Comparison of ENCODE assay signal across 25 cellular contexts in genomic region chr14:62604524-62604923, GRCh38.
"Had no signal": no experiment of that assay in that cellular context is flagged by ENCODE, and none has a peak within 500 bp of the region (broad histone marks: within the 10 kb centered on the region; RNA-seq: fewer than 3 reads in every experiment).

No MANE protein-coding gene starts in this region.

- H3K9me3 Mint-ChIP-seq: activated naive CD8-positive, alpha-beta T cell treated with anti-CD3 and anti-CD28 coated beads, Interleukin-2, amount 50 U/mL, for 24 hours; nephron had no signal

- H3K27me3 Mint-ChIP-seq: activated CD4-positive, alpha-beta T cell treated with anti-CD3 and anti-CD28 coated beads, Interleukin-2, amount 10 ng/mL, durations not matched to agents 7 days and 5 days; activated naive CD4-positive, alpha-beta T cell treated with anti-CD3 and anti-CD28 coated beads, Interleukin-2, amount 10 ng/mL, durations not matched to agents 7 days and 5 days; activated naive CD8-positive, alpha-beta T cell treated with anti-CD3 and anti-CD28 coated beads, Interleukin-2, amount 50 U/mL, for 24 hours; dendritic cell treated with granulocyte-macrophage colony-stimulating factor and Interleukin-4, amounts not matched to agents 40 ng/mL and 50 ng/mL, for 4 days; progenitor cell of endocrine pancreas; stimulated activated naive CD8-positive, alpha-beta T cell treated with anti-CD3 and anti-CD28 coated beads, Interleukin-15, Interleukin-2, amounts not matched to agents 100 ng/mL and 50 ng/mL, for 24 hours had no signal

- H3K4me3 ChIP-seq: esophagus muscularis mucosa, hepatocyte, lung, skin epidermis, tibial nerve, uterus had no signal

- H3K36me3 Mint-ChIP-seq: activated naive CD4-positive, alpha-beta T cell treated with anti-CD3 and anti-CD28 coated beads, Interleukin-2, amount 10 ng/mL, durations not matched to agents 7 days and 5 days had no signal

- H3K79me2 ChIP-seq: hepatocyte had no signal

- FAIRE-seq: endothelial cell of umbilical vein had no signal

- H3K4me3 Mint-ChIP-seq: activated CD4-positive, alpha-beta T cell treated with anti-CD3 and anti-CD28 coated beads, Interleukin-2, amount 10 ng/mL, durations not matched to agents 7 days and 5 days; activated naive CD4-positive, alpha-beta T cell treated with anti-CD3 and anti-CD28 coated beads, Interleukin-2, amount 10 ng/mL, durations not matched to agents 7 days and 5 days; activated naive CD8-positive, alpha-beta T cell treated with anti-CD3 and anti-CD28 coated beads, Interleukin-2, amount 50 U/mL, for 24 hours; activated T-cell treated with anti-CD3 and anti-CD28 coated beads, Interleukin-2, amount 50 U/mL, for 4 hours; dendritic cell treated with granulocyte-macrophage colony-stimulating factor and Interleukin-4, amounts not matched to agents 40 ng/mL and 50 ng/mL, for 4 days; nephron; stimulated activated naive CD8-positive, alpha-beta T cell treated with anti-CD3 and anti-CD28 coated beads, Interleukin-15, Interleukin-2, amounts not matched to agents 100 ng/mL and 50 ng/mL, for 24 hours had no signal

- H3K27me3 ChIP-seq: esophagus muscularis mucosa, hepatocyte, tibial nerve, uterus had no signal

- H3K4me1 Mint-ChIP-seq: activated CD4-positive, alpha-beta T cell treated with anti-CD3 and anti-CD28 coated beads, Interleukin-2, amount 10 ng/mL, durations not matched to agents 7 days and 5 days; activated naive CD4-positive, alpha-beta T cell treated with anti-CD3 and anti-CD28 coated beads, Interleukin-2, amount 10 ng/mL, durations not matched to agents 7 days and 5 days; activated naive CD8-positive, alpha-beta T cell treated with anti-CD3 and anti-CD28 coated beads, Interleukin-2, amount 50 U/mL, for 24 hours; nephron had no signal

- DNase-seq: activated CD4-positive, alpha-beta T cell treated with anti-CD3 and anti-CD28 coated beads, Interleukin-2, amount 10 ng/mL, durations not matched to agents 7 days and 5 days; activated CD8-positive, alpha-beta memory T cell treated with anti-CD3 and anti-CD28 coated beads, Interleukin-2, amount 50 U/mL, for 4 hours; activated naive CD4-positive, alpha-beta T cell treated with anti-CD3 and anti-CD28 coated beads, Interleukin-2, amount 10 ng/mL, durations not matched to agents 7 days and 5 days; activated naive CD8-positive, alpha-beta T cell treated with anti-CD3 and anti-CD28 coated beads, Interleukin-2, amount 50 U/mL, for 24 hours; activated T-cell treated with anti-CD3 and anti-CD28 coated beads, Interleukin-2, amount 50 U/mL, for 4 hours; aorta; effector CD8-positive, alpha-beta T cell; islet precursor cell; left colon; midbrain; right cardiac atrium; T-helper 1 cell; T-helper 9 cell; uterus had no signal

- H3K36me3 ChIP-seq: esophagus muscularis mucosa, tibial nerve, uterus had no signal

- ATAC-seq: activated CD4-positive, CD25-positive, alpha-beta regulatory T cell treated with anti-CD3 and anti-CD28 coated beads, Interleukin-2, amount 50 U/mL, for 24 hours; activated naive CD8-positive, alpha-beta T cell treated with anti-CD3 and anti-CD28 coated beads, Interleukin-2, amount 50 U/mL, for 24 hours; activated T-cell treated with anti-CD3 and anti-CD28 coated beads, Interleukin-2, amount 50 U/mL, for 4 hours; left colon; right cardiac atrium had no signal

- H3K4me1 ChIP-seq: esophagus muscularis mucosa, tibial nerve, uterus had no signal

- H3K9me3 ChIP-seq: esophagus muscularis mucosa, tibial nerve, uterus had no signal

- H2AFZ ChIP-seq: hepatocyte had no signal

- H3K27ac ChIP-seq: esophagus muscularis mucosa, hepatocyte, skin epidermis, tibial nerve, uterus had no signal

- H3K27ac Mint-ChIP-seq: activated CD4-positive, alpha-beta T cell treated with anti-CD3 and anti-CD28 coated beads, Interleukin-2, amount 10 ng/mL, durations not matched to agents 7 days and 5 days; activated naive CD4-positive, alpha-beta T cell treated with anti-CD3 and anti-CD28 coated beads, Interleukin-2, amount 10 ng/mL, durations not matched to agents 7 days and 5 days; activated naive CD8-positive, alpha-beta T cell treated with anti-CD3 and anti-CD28 coated beads, Interleukin-2, amount 50 U/mL, for 24 hours; dendritic cell treated with granulocyte-macrophage colony-stimulating factor and Interleukin-4, amounts not matched to agents 40 ng/mL and 50 ng/mL, for 4 days; nephron; progenitor cell of endocrine pancreas; stimulated activated naive CD8-positive, alpha-beta T cell treated with anti-CD3 and anti-CD28 coated beads, Interleukin-15, Interleukin-2, amounts not matched to agents 100 ng/mL and 50 ng/mL, for 24 hours had no signal

- H3K4me2 ChIP-seq: hepatocyte had no signal
